1 cellular context compared by ENCODE assay signal in genomic region chr17:30910151-30910550, GRCh38. TPM values are rescaled to one million over a fixed set of nuclear protein-coding genes. Genes with fewer than 3 reads are reported as not detected.
"Had no signal": no experiment of that assay in that cellular context is flagged by ENCODE, and none has a peak within 500 bp of the region (broad histone marks: within the 10 kb centered on the region; RNA-seq: fewer than 3 reads in every experiment).

No MANE protein-coding gene starts in this region.

RNA-seq across cellular contexts. Expression of gene ADAP2, which starts 11.6 kb away (rescaled TPM):
- polyA plus RNA-seq: naive thymus-derived CD4-positive, alpha-beta T cell had no signal
